20 cellular contexts compared by ENCODE assay signal in the genomic region with DNA sequence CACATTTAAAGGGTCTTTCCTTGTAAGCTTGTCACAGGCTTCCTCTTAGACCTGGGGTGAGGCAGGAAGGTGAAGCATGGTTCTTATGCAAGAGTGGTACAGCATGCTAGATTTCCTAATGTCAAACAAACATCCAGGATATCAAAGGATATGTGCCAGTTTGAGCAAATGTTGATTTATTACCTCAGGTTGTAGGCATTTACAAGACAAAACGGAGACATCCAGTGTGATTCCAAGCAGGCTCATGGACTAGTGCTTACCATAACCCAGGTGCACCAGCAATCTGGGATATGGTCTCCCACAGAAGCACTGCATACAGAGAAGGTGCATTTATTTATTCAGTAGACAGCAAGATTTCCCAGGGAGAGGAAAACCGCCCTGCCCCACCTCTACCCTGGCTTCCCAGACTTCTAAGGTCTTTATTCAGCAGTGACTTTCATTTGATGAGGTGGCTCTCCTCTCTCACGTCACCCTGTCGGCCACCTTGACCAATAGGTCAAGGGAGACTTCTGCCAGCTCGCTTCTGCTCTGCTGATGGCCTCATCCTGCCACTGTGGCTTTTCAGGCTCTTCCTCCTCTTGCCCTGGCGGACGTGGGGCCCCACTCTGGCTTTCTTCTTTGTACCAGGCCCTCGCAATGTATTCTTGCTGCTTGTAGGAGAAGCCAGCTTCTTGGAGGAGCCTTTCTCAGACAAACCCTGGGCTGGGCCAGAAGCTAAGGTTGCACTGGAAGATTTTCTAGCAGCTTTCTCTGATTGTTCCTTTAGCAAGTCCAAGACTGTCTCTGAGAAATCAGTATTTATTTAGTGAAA. TPM values are rescaled to one million over a fixed set of nuclear protein-coding genes. Genes with fewer than 3 reads are reported as not detected.
A peak's percentile ranks its signal among the peaks of the same experiment; 100 is the strongest.
DNase-seq lines count a peak whose midpoint lies in the region; TF ChIP-seq lines count a peak whose summit lies in the region.
"Had no signal": no experiment of that assay in that cellular context is flagged by ENCODE, and none has a peak within 500 bp of the region (broad histone marks: within the 10 kb centered on the region; RNA-seq: fewer than 3 reads in every experiment).

No MANE protein-coding gene starts in this region.

- H3K27ac Mint-ChIP-seq in MCF 10A (ENCODE audit: low read depth, unreplicated experiment): peak overlapping the region; percentile 25

- peaks cover 9% of the 10 kb centered on the region for H3K9me3 Mint-ChIP-seq in MCF 10A (ENCODE audit: unreplicated experiment)

- TF ChIP-seq CTCF in MCF 10A (IDR thresholded peaks at IDR 0.05; ENCODE audit: unreplicated experiment) (no peak), breast epithelium (IDR thresholded peaks at IDR 0.05) (no peak), brain microvascular endothelial cell (IDR thresholded peaks at IDR 0.05; ENCODE audit: low read depth, low read length, missing control alignments) (no peak), spleen (IDR thresholded peaks at IDR 0.05 in 8 of 11, conservative IDR thresholded peaks at IDR 0.05 in 3 of 11) (no peak)

- POLR2A ChIA-PET in MCF 10A (lab: Yijun Ruan, JAX): interaction anchor here (0.6 to 1.0 kb wide), 2 partner anchors 24 to 1091 kb away, joined by 3 read pairs; no protein-coding TSS in a partner anchor

- no peaks in the 10 kb centered on the region for H3K9me3 ChIP-seq in breast epithelium
- H3K9me3 ChIP-seq in esophagus (ENCODE audit: control insufficient read depth in 2 of 2, insufficient read depth in 1 of 2, low read depth in 1 of 2, low read length in 1 of 2): peaks cover 0 to 7% of the 10 kb centered on the region in 2 donors
- H3K9me3 ChIP-seq in spleen: peaks cover 0 to 5% (median 0%) of the 10 kb centered on the region in 8 donors

- H3K27ac ChIP-seq in breast epithelium (no peak overlapping the region), esophagus (ENCODE audit: low read depth in 2 of 2, low read length in 1 of 2) (peak overlapping the region; percentile 63 to 73), brain microvascular endothelial cell (no peak overlapping the region), spleen (no peak overlapping the region)
- H3K27ac ChIP-seq: KMS-11 had no signal

- H3K4me1 Mint-ChIP-seq in MCF 10A (ENCODE audit: insufficient read depth, unreplicated experiment): peaks cover 20% of the 10 kb centered on the region

- DNase-seq in MCF 10A (ENCODE audit: unreplicated experiment) (peak; percentile 67), breast epithelium (ENCODE audit: low spot score in 2 of 2) (no peak), SKM-1 (lab: John Stamatoyannopoulos, UW; ENCODE audit: unreplicated experiment) (peak; percentile 70), brain microvascular endothelial cell (no peak), RKO (ENCODE audit: low spot score) (no peak), NCI-H748 (lab: John Stamatoyannopoulos, UW; ENCODE audit: unreplicated experiment) (no peak), spleen (no peak)
- DNase-seq: 8988T, C1 segment of cervical spinal cord, DMS153, H7, NCI-H1417, NCI-H1930, NCI-H2171, NCI-H510A, OCI-M1, SHP77 treated with DMSO at 0.1 percent for 48 hours had no signal

- H3K36me3 ChIP-seq in breast epithelium (no peaks in the 10 kb centered on the region), esophagus (ENCODE audit: control insufficient read depth in 2 of 2, insufficient read depth in 2 of 2, low read length in 1 of 2) (no peaks in the 10 kb centered on the region), brain microvascular endothelial cell (replicated peaks) (no peaks in the 10 kb centered on the region), spleen (no peaks in the 10 kb centered on the region)
- H3K36me3 ChIP-seq: MG63 had no signal

- BruUV-seq in MCF 10A (replicated peaks; lab: Mats Ljungman, UMichigan): TSS peak; percentile 95

- CTCF ChIA-PET in MCF 10A (lab: Yijun Ruan, JAX): interaction anchor here (1.4 kb wide), 1 partner anchor 15 kb away, joined by 4 read pairs; no protein-coding TSS in a partner anchor

- no peaks in the 10 kb centered on the region for H3K27me3 ChIP-seq in breast epithelium
- H3K27me3 ChIP-seq in esophagus (ENCODE audit: control insufficient read depth in 1 of 2, insufficient read depth in 2 of 2, low read length in 2 of 2): no peaks in the 10 kb centered on the region
- no peaks in the 10 kb centered on the region for H3K27me3 ChIP-seq in brain microvascular endothelial cell (replicated peaks)
- peaks cover 0 to 5% (median 0%) of the 10 kb centered on the region in 7 donors for H3K27me3 ChIP-seq in spleen (replicated peaks in 1 of 7)
- H3K27me3 ChIP-seq: MG63 had no signal

- H3K27me3 Mint-ChIP-seq in MCF 10A (ENCODE audit: insufficient read depth, unreplicated experiment): no peaks in the 10 kb centered on the region

- TF ChIP-seq POLR2A in breast epithelium (IDR thresholded peaks at IDR 0.05) (no peak), spleen (IDR thresholded peaks at IDR 0.05) (no peak)

- 82 to 83% methylated on average over 8 of the region's 8 CpGs for WGBS in esophagus, 2 donors
- WGBS in spleen, 5 donors: 57 to 84% (median 59%) methylated on average over 8 of the region's 8 CpGs

- in situ Hi-C loops in brain microvascular endothelial cell (cut with HindIII; ENCODE audit: low pct_ligation_motif_present, low sequenced_read_pairs): no loop called here

- intact Hi-C loops in MCF 10A (cut with micrococcal nuclease) (no loop called here), breast epithelium (cut with DNase I; ENCODE audit: low total_unique reads) (no loop called here), spleen (cut with DNase I; ENCODE audit: low total_unique reads) (no loop called here)

- H3K4me1 ChIP-seq in breast epithelium (no peaks in the 10 kb centered on the region), esophagus (ENCODE audit: control insufficient read depth in 2 of 2, insufficient read depth in 2 of 2, low read length in 1 of 2) (peaks cover 0 to 3% of the 10 kb centered on the region in 2 donors), spleen (no peaks in the 10 kb centered on the region)

- no peaks in the 10 kb centered on the region for H3K36me3 Mint-ChIP-seq in MCF 10A (ENCODE audit: insufficient read depth, unreplicated experiment)

- H3K4me3 Mint-ChIP-seq in MCF 10A (ENCODE audit: unreplicated experiment): no peak overlapping the region

- H3K4me3 ChIP-seq in breast epithelium (no peak overlapping the region), esophagus (ENCODE audit: low read depth in 1 of 2, low read length in 2 of 2) (no peak overlapping the region), brain microvascular endothelial cell (ENCODE audit: low read depth, low read length) (no peak overlapping the region), spleen (no peak overlapping the region)
- H3K4me3 ChIP-seq: MG63 had no signal

RNA-seq across cellular contexts. Expression of gene HHIPL2, which starts 25.6 kb away (rescaled TPM):
- 1.1 and 1.7 TPM in 2 replicates for total RNA-seq in MCF 10A (2022)
- under 1 TPM in 2 of 3 donors, not detected in 1; 0.59 to 0.98 TPM for total RNA-seq in breast epithelium
- polyA plus RNA-seq in esophagus: under 1 TPM; 0.06 to 0.22 TPM
- 1 to 10 TPM in 1 of 7 donors, under 1 TPM in 2, not detected in 4; 0.13 to 1.1 (median 0.54) TPM for total RNA-seq in spleen
- under 1 TPM; 0.10 to 0.93 (median 0.18) TPM for polyA plus RNA-seq in spleen

Comparison
In these comparisons a context has a peak if more than half of its experiments do, and no peak if none do; other contexts are left out.
1. DNase-seq: peak in MCF 10A (single experiment) and SKM-1 (single experiment); none in breast epithelium (0 of 2), brain microvascular endothelial cell (single experiment), RKO (single experiment), NCI-H748 (single experiment) and spleen (single experiment).
2. H3K27ac ChIP-seq: peak in esophagus (2 of 2); none in breast epithelium (0 of 2), brain microvascular endothelial cell (single experiment) and spleen (0 of 8).